1 cellular context compared by ENCODE assay signal in genomic region chr11:69001301-69002081, GRCh38.
TF ChIP-seq lines count a peak whose summit lies in the region.

No MANE protein-coding gene starts in this region.

TF ChIP-seq in SK-N-SH, 30 proteins besides CTCF, POLR2A, EP300 and RAD21 (continued from another document):
- TF ChIP-seq, protein P1, sequence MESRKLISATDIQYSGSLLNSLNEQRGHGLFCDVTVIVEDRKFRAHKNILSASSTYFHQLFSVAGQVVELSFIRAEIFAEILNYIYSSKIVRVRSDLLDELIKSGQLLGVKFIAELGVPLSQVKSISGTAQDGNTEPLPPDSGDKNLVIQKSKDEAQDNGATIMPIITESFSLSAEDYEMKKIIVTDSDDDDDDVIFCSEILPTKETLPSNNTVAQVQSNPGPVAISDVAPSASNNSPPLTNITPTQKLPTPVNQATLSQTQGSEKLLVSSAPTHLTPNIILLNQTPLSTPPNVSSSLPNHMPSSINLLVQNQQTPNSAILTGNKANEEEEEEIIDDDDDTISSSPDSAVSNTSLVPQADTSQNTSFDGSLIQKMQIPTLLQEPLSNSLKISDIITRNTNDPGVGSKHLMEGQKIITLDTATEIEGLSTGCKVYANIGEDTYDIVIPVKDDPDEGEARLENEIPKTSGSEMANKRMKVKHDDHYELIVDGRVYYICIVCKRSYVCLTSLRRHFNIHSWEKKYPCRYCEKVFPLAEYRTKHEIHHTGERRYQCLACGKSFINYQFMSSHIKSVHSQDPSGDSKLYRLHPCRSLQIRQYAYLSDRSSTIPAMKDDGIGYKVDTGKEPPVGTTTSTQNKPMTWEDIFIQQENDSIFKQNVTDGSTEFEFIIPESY (IDR thresholded peaks at IDR 0.05; ENCODE audit: borderline replicate concordance, low read depth) = no peak
- no peak for TF ChIP-seq RFX5 (IDR thresholded peaks at IDR 0.05; ENCODE audit: low read length)
- TF ChIP-seq GATA2 (CRISPR knock-in tag; IDR thresholded peaks at IDR 0.05) = no peak
- TF ChIP-seq, protein P2, sequence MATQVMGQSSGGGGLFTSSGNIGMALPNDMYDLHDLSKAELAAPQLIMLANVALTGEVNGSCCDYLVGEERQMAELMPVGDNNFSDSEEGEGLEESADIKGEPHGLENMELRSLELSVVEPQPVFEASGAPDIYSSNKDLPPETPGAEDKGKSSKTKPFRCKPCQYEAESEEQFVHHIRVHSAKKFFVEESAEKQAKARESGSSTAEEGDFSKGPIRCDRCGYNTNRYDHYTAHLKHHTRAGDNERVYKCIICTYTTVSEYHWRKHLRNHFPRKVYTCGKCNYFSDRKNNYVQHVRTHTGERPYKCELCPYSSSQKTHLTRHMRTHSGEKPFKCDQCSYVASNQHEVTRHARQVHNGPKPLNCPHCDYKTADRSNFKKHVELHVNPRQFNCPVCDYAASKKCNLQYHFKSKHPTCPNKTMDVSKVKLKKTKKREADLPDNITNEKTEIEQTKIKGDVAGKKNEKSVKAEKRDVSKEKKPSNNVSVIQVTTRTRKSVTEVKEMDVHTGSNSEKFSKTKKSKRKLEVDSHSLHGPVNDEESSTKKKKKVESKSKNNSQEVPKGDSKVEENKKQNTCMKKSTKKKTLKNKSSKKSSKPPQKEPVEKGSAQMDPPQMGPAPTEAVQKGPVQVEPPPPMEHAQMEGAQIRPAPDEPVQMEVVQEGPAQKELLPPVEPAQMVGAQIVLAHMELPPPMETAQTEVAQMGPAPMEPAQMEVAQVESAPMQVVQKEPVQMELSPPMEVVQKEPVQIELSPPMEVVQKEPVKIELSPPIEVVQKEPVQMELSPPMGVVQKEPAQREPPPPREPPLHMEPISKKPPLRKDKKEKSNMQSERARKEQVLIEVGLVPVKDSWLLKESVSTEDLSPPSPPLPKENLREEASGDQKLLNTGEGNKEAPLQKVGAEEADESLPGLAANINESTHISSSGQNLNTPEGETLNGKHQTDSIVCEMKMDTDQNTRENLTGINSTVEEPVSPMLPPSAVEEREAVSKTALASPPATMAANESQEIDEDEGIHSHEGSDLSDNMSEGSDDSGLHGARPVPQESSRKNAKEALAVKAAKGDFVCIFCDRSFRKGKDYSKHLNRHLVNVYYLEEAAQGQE (IDR thresholded peaks at IDR 0.05; ENCODE audit: low read depth, low read length) = no peak
- no peak for TF ChIP-seq USF2 (IDR thresholded peaks at IDR 0.05; ENCODE audit: borderline replicate concordance, low read depth, low read length)
- no peak for TF ChIP-seq EZH2phosphoT487 (IDR thresholded peaks at IDR 0.05; ENCODE audit: borderline replicate concordance, low read depth)
- no peak for TF ChIP-seq SMC3 (IDR thresholded peaks at IDR 0.05; ENCODE audit: low read depth, low read length)
- TF ChIP-seq MEF2A (IDR thresholded peaks at IDR 0.05; ENCODE audit: borderline replicate concordance, low read depth) = no peak
- TF ChIP-seq FOXJ3 (CRISPR knock-in tag; IDR thresholded peaks at IDR 0.05) = no peak
- no peak for TF ChIP-seq FOXM1 (IDR thresholded peaks at IDR 0.05; ENCODE audit: low read depth)
